Comparison of ENCODE assay signal across 14 cellular contexts in genomic region chr11:60918251-60918940, GRCh38. TPM values are rescaled to one million over a fixed set of nuclear protein-coding genes. Genes with fewer than 3 reads are reported as not detected.
A peak's percentile ranks its signal among the peaks of the same experiment; 100 is the strongest.
DNase-seq lines count a peak whose midpoint lies in the region; ATAC-seq, FAIRE-seq and TF ChIP-seq lines count a peak whose summit lies in the region.
"Had no signal": no experiment of that assay in that cellular context is flagged by ENCODE, and none has a peak within 500 bp of the region (broad histone marks: within the 10 kb centered on the region; RNA-seq: fewer than 3 reads in every experiment).

No MANE protein-coding gene starts in this region.

- no peak for FAIRE-seq in A549 (lab: Jason Lieb, UNC)
- FAIRE-seq in endothelial cell of umbilical vein (lab: Jason Lieb, UNC): no peak

- H4K20me1 ChIP-seq in endothelial cell of umbilical vein (replicated peaks; ENCODE audit: control insufficient read depth, extremely low read depth, insufficient read depth, low read length): no peaks in the 10 kb centered on the region

- TF ChIP-seq EP300 in A549 (IDR thresholded peaks at IDR 0.05): no peak

- H3K4me1 ChIP-seq in A549: peaks cover 24% of the 10 kb centered on the region
- H3K4me1 ChIP-seq in endothelial cell of umbilical vein (ENCODE audit: control insufficient read depth, extremely low read depth, insufficient read depth, low read length): peaks cover 33% of the 10 kb centered on the region

- peaks cover 3 to 19% of the 10 kb centered on the region in 2 experiments for H3K36me3 ChIP-seq in endothelial cell of umbilical vein (ENCODE audit: control insufficient read depth in 2 of 2, extremely low read depth in 1 of 2, insufficient read depth in 2 of 2, low read length in 2 of 2)

- H3K4me3 ChIP-seq in A549: no peak overlapping the region
- H3K4me3 ChIP-seq in NB4 (ENCODE audit: low read depth, low read length): no peak overlapping the region
- H3K4me3 ChIP-seq in endothelial cell of umbilical vein (replicated peaks in 1 of 3; ENCODE audit: insufficient read depth in 1 of 3, low read depth in 1 of 3, low read length in 3 of 3): no peak overlapping the region
- H3K4me3 ChIP-seq: SJCRH30 had no signal

- BruUV-seq in endothelial cell of umbilical vein (replicated peaks; lab: Mats Ljungman, UMichigan): no TSS peak

- TF ChIP-seq POLR2A in A549 (IDR thresholded peaks at IDR 0.05; ENCODE audit: low read length): no peak
- no peak for TF ChIP-seq POLR2A in NB4 (IDR thresholded peaks at IDR 0.05; ENCODE audit: extremely low read depth, insufficient read length)
- TF ChIP-seq POLR2A in endothelial cell of umbilical vein (IDR thresholded peaks at IDR 0.05; ENCODE audit: low read depth, low read length): no peak

- TF ChIP-seq CTCF in A549 (IDR thresholded peaks at IDR 0.05) (no peak), NB4 (IDR thresholded peaks at IDR 0.05; ENCODE audit: low read depth, low read length) (no peak), endothelial cell of umbilical vein (IDR thresholded peaks at IDR 0.05; ENCODE audit: extremely low read depth in 1 of 2, insufficient read depth in 1 of 2, low read depth in 1 of 2, low read length in 2 of 2) (no peak), GM10266 (IDR thresholded peaks at IDR 0.05; ENCODE audit: control insufficient read depth, insufficient read depth, low read depth, missing control alignments) (no peak)

- intact Hi-C loops in endothelial cell of umbilical vein (cut with micrococcal nuclease): loop anchor here (10.0 kb wide), 1 partner anchor 216 kb away; no protein-coding TSS in a partner anchor

- no peak for TF ChIP-seq RAD21 in A549 (conservative IDR thresholded peaks at IDR 0.05 in 1 of 2, IDR thresholded peaks at IDR 0.05 in 1 of 2)

- no peak overlapping the region for H3K9ac ChIP-seq in endothelial cell of umbilical vein (replicated peaks; ENCODE audit: extremely low read depth, insufficient read depth, low read length)

- WGBS in A549 (ENCODE audit: missing lambda C conversion rate): 86% methylated on average over 4 of the region's 4 CpGs

- CTCF ChIA-PET in A549 (lab: Yijun Ruan, JAX): interaction anchor here (0.7 to 1.4 kb wide), 4 partner anchors 9 to 250 kb away, joined by 3 to 7 read pairs (median 4); no protein-coding TSS in a partner anchor
- CTCF ChIA-PET in endothelial cell of umbilical vein (lab: Charles Lee): interaction anchor here (1.0 to 1.5 kb wide), 2 partner anchors 19 to 22 kb away, joined by 3 to 6 read pairs; no protein-coding TSS in a partner anchor

- peaks cover 51% of the 10 kb centered on the region for H3K79me2 ChIP-seq in endothelial cell of umbilical vein (ENCODE audit: control insufficient read depth, insufficient read depth, low read length)

- no peak for DNase-seq in A549 (ENCODE audit: low read depth in 1 of 2, low spot score in 1 of 2)
- DNase-seq in NB4 (ENCODE audit: low read depth): peak; percentile 23
- DNase-seq in endothelial cell of umbilical vein (ENCODE audit: low read depth, low spot score): no peak
- no peak for DNase-seq in GM10266 (ENCODE audit: extremely low spot score)
- no peak for DNase-seq in occipital lobe (lab: John Stamatoyannopoulos, UW)
- DNase-seq: GOT3, NCI-H1436 treated with DMSO at 0.1 percent for 48 hours, NCI-H345, SJCRH30, T-helper 9 cell had no signal

- no peak for ATAC-seq in A549
- no peak for ATAC-seq in HG03135 (IDR thresholded peaks at IDR 0.05; ENCODE audit: unreplicated experiment)

- dilution Hi-C loops in endothelial cell of umbilical vein (cut with MboI; ENCODE audit: extremely low pct_ligation_motif_present, low sequenced_read_pairs): no loop called here

- no peaks in the 10 kb centered on the region for H3K27me3 ChIP-seq in endothelial cell of umbilical vein (ENCODE audit: control insufficient read depth in 2 of 2, insufficient read depth in 2 of 2, low read length in 2 of 2)
- H3K27me3 ChIP-seq: SJCRH30 had no signal

- H3K4me2 ChIP-seq in A549 (peak overlapping the region; percentile 13), endothelial cell of umbilical vein (ENCODE audit: insufficient read depth, low read length) (no peak overlapping the region)

- H3K27ac ChIP-seq in A549 (no peak overlapping the region), endothelial cell of umbilical vein (ENCODE audit: insufficient read depth, low read depth, low read length) (peak overlapping the region; percentile 1)
- H3K27ac ChIP-seq: SJCRH30 had no signal

- POLR2A ChIA-PET in A549 (lab: Yijun Ruan, JAX): no interaction called here
- POLR2A ChIA-PET in endothelial cell of umbilical vein (lab: Charles Lee): no interaction called here

- H3K9me3 ChIP-seq in A549 (no peaks in the 10 kb centered on the region), endothelial cell of umbilical vein (replicated peaks; ENCODE audit: control insufficient read depth, insufficient read depth, low read length) (no peaks in the 10 kb centered on the region)
- H3K9me3 ChIP-seq: SJCRH30 had no signal

- H2AFZ ChIP-seq in endothelial cell of umbilical vein (ENCODE audit: low read depth, low read length): no peak overlapping the region

- H3K9me1 ChIP-seq in endothelial cell of umbilical vein (replicated peaks; ENCODE audit: control insufficient read depth, extremely low read depth, insufficient read depth, low read length): no peaks in the 10 kb centered on the region

RNA-seq across cellular contexts. Expression of gene TMEM109, which starts 4.4 kb away (rescaled TPM):
- polyA plus RNA-seq in A549 (2011; rRNA removed) (40.9 and 58.0 TPM in 2 replicates), A549 (2017; fragmentation: RNase III; extraction: RNeasy Plus Mini Kit Qiagen cat#74134 plus additional on column Dnase treatment) (88.4 to 93.4 TPM (median 93.0 TPM) in 3 replicates), endothelial cell of umbilical vein (141 and 143 TPM in 2 replicates)
- polyA plus RNA-seq in A549 (2012; cell fraction: cytosol; rRNA removed): 66.3 and 75.3 TPM in 2 replicates
- polyA plus RNA-seq in A549 (2012; cell fraction: nucleus; rRNA removed): 76.5 and 78.4 TPM in 2 replicates
- 33.3 and 36.8 TPM in 2 replicates for polyA minus RNA-seq in A549 (2011; rRNA and poly(A)+ RNA removed)
- total RNA-seq in endothelial cell of umbilical vein (172 and 192 TPM in 2 replicates), occipital lobe (8.3 TPM)
- 110 and 120 TPM in 2 replicates for polyA plus RNA-seq in endothelial cell of umbilical vein (2011; cell fraction: cytosol; rRNA removed)
- polyA plus RNA-seq in endothelial cell of umbilical vein (2011; cell fraction: nucleus; rRNA removed): 44.9 and 46.5 TPM in 2 replicates
- 134 and 137 TPM in 2 replicates for polyA plus RNA-seq in endothelial cell of umbilical vein (2012)
- 96.8 and 102 TPM in 2 replicates for polyA minus RNA-seq in endothelial cell of umbilical vein
- polyA minus RNA-seq in endothelial cell of umbilical vein (2011; cell fraction: cytosol; rRNA and poly(A)+ RNA removed): 31.4 TPM
- 15.1 and 18.6 TPM in 2 replicates for polyA minus RNA-seq in endothelial cell of umbilical vein (2011; cell fraction: nucleus; rRNA and poly(A)+ RNA removed)

RNA-seq across cellular contexts. Expression of gene TMEM132A, which starts 5.9 kb away (rescaled TPM):
- polyA plus RNA-seq in A549 (2011; rRNA removed) (18.1 and 19.5 TPM in 2 replicates), A549 (2017; fragmentation: RNase III; extraction: RNeasy Plus Mini Kit Qiagen cat#74134 plus additional on column Dnase treatment) (87.2 to 91.8 TPM (median 88.0 TPM) in 3 replicates), endothelial cell of umbilical vein (74.3 and 97.9 TPM in 2 replicates)
- 58.4 and 83.2 TPM in 2 replicates for polyA plus RNA-seq in A549 (2012; cell fraction: cytosol; rRNA removed)
- polyA plus RNA-seq in A549 (2012; cell fraction: nucleus; rRNA removed): 368 and 501 TPM in 2 replicates
- polyA minus RNA-seq in A549 (2011; rRNA and poly(A)+ RNA removed): 20.1 and 20.2 TPM in 2 replicates
- total RNA-seq in endothelial cell of umbilical vein (106 and 120 TPM in 2 replicates), occipital lobe (104 TPM)
- 41.5 and 70.3 TPM in 2 replicates for polyA plus RNA-seq in endothelial cell of umbilical vein (2011; cell fraction: cytosol; rRNA removed)
- polyA plus RNA-seq in endothelial cell of umbilical vein (2011; cell fraction: nucleus; rRNA removed): 232 and 251 TPM in 2 replicates
- 74.2 and 116 TPM in 2 replicates for polyA plus RNA-seq in endothelial cell of umbilical vein (2012)
- 45.9 and 54.1 TPM in 2 replicates for polyA minus RNA-seq in endothelial cell of umbilical vein
- 16.0 TPM for polyA minus RNA-seq in endothelial cell of umbilical vein (2011; cell fraction: cytosol; rRNA and poly(A)+ RNA removed)
- 49.9 and 59.0 TPM in 2 replicates for polyA minus RNA-seq in endothelial cell of umbilical vein (2011; cell fraction: nucleus; rRNA and poly(A)+ RNA removed)

RNA-seq across cellular contexts. Expression of gene PRPF19, which starts 12.0 kb away (rescaled TPM):
- 41.1 and 51.7 TPM in 2 replicates for polyA plus RNA-seq in A549 (2011; rRNA removed)
- 77.9 and 97.7 TPM in 2 replicates for polyA plus RNA-seq in A549 (2012; cell fraction: cytosol; rRNA removed)
- 117 and 145 TPM in 2 replicates for polyA plus RNA-seq in A549 (2012; cell fraction: nucleus; rRNA removed)
- polyA plus RNA-seq in A549 (2017; fragmentation: RNase III; extraction: RNeasy Plus Mini Kit Qiagen cat#74134 plus additional on column Dnase treatment): 175 to 184 TPM (median 177 TPM) in 3 replicates
- 45.9 and 67.2 TPM in 2 replicates for polyA minus RNA-seq in A549 (2011; rRNA and poly(A)+ RNA removed)
- 114 and 126 TPM in 2 replicates for total RNA-seq in endothelial cell of umbilical vein
- polyA plus RNA-seq in endothelial cell of umbilical vein: 97.1 and 121 TPM in 2 replicates
- polyA plus RNA-seq in endothelial cell of umbilical vein (2011; cell fraction: cytosol; rRNA removed): 59.2 and 60.9 TPM in 2 replicates
- polyA plus RNA-seq in endothelial cell of umbilical vein (2011; cell fraction: nucleus; rRNA removed): 56.2 and 57.8 TPM in 2 replicates
- 94.9 and 116 TPM in 2 replicates for polyA plus RNA-seq in endothelial cell of umbilical vein (2012)
- polyA minus RNA-seq in endothelial cell of umbilical vein: 67.3 and 68.0 TPM in 2 replicates
- polyA minus RNA-seq in endothelial cell of umbilical vein (2011; cell fraction: cytosol; rRNA and poly(A)+ RNA removed): 64.3 TPM
- 43.5 and 61.7 TPM in 2 replicates for polyA minus RNA-seq in endothelial cell of umbilical vein (2011; cell fraction: nucleus; rRNA and poly(A)+ RNA removed)
- 42.3 TPM for total RNA-seq in occipital lobe

RNA-seq across cellular contexts. Expression of gene SLC15A3, which starts 33.6 kb away (rescaled TPM):
- not detected in 2 replicates for polyA plus RNA-seq in A549 (2011; rRNA removed)
- not detected in 2 replicates for polyA plus RNA-seq in A549 (2012; cell fraction: cytosol; rRNA removed)
- not detected in 2 replicates for polyA plus RNA-seq in A549 (2012; cell fraction: nucleus; rRNA removed)
- not detected in 3 replicates for polyA plus RNA-seq in A549 (2017; fragmentation: RNase III; extraction: RNeasy Plus Mini Kit Qiagen cat#74134 plus additional on column Dnase treatment)
- not detected in 2 replicates for polyA minus RNA-seq in A549 (2011; rRNA and poly(A)+ RNA removed)
- total RNA-seq in endothelial cell of umbilical vein: 1.7 and 4.4 TPM in 2 replicates
- polyA plus RNA-seq in endothelial cell of umbilical vein: 3.3 TPM in 2 replicates
- 1.4 and 1.7 TPM in 2 replicates for polyA plus RNA-seq in endothelial cell of umbilical vein (2011; cell fraction: cytosol; rRNA removed)
- polyA plus RNA-seq in endothelial cell of umbilical vein (2011; cell fraction: nucleus; rRNA removed): 1.4 and 2.4 TPM in 2 replicates
- 1.7 and 3.3 TPM in 2 replicates for polyA plus RNA-seq in endothelial cell of umbilical vein (2012)
- polyA minus RNA-seq in endothelial cell of umbilical vein: 2.0 and 2.6 TPM in 2 replicates
- polyA minus RNA-seq in endothelial cell of umbilical vein (2011; cell fraction: cytosol; rRNA and poly(A)+ RNA removed): not detected
- 2.1 and 5.8 TPM in 2 replicates for polyA minus RNA-seq in endothelial cell of umbilical vein (2011; cell fraction: nucleus; rRNA and poly(A)+ RNA removed)
- total RNA-seq in occipital lobe: 5.8 TPM

RNA-seq across cellular contexts. Expression of gene ZP1, which starts 51.1 kb away (rescaled TPM):
- polyA plus RNA-seq in A549 (2011; rRNA removed) (0.06 and 0.26 TPM in 2 replicates), A549 (2017; fragmentation: RNase III; extraction: RNeasy Plus Mini Kit Qiagen cat#74134 plus additional on column Dnase treatment) (0.30 to 0.32 TPM (median 0.30 TPM) in 3 replicates), endothelial cell of umbilical vein (not detected in 2 replicates)
- polyA plus RNA-seq in A549 (2012; cell fraction: cytosol; rRNA removed): 0.07 and 0.23 TPM in 2 replicates
- 0.32 and 0.73 TPM in 2 replicates for polyA plus RNA-seq in A549 (2012; cell fraction: nucleus; rRNA removed)
- polyA minus RNA-seq in A549 (2011; rRNA and poly(A)+ RNA removed): 0.19 TPM in 1 of 2 replicates, not detected in the other
- total RNA-seq in endothelial cell of umbilical vein (not detected in 2 replicates), occipital lobe (not detected)
- polyA plus RNA-seq in endothelial cell of umbilical vein (2011; cell fraction: cytosol; rRNA removed): not detected in 2 replicates
- polyA plus RNA-seq in endothelial cell of umbilical vein (2011; cell fraction: nucleus; rRNA removed): not detected in 2 replicates
- polyA plus RNA-seq in endothelial cell of umbilical vein (2012): not detected in 2 replicates
- polyA minus RNA-seq in endothelial cell of umbilical vein: not detected in 2 replicates
- not detected for polyA minus RNA-seq in endothelial cell of umbilical vein (2011; cell fraction: cytosol; rRNA and poly(A)+ RNA removed)
- not detected in 2 replicates for polyA minus RNA-seq in endothelial cell of umbilical vein (2011; cell fraction: nucleus; rRNA and poly(A)+ RNA removed)
- total RNA-seq: liver, progenitor cell of endocrine pancreas, SJCRH30, urinary bladder had no signal
- polyA plus RNA-seq: liver had no signal

Comparison
In these comparisons a context has a peak if more than half of its experiments do, and no peak if none do; other contexts are left out.
1. RNA of gene TMEM109, which starts 4.4 kb away (total RNA-seq): 172 to 192 TPM in endothelial cell of umbilical vein; 8.3 TPM in occipital lobe (single experiment); every median in the first group is over 10 times any median in the second.